In genomic region chr2:233929352-233929843, GRCh38 we compare ENCODE assay signal across 14 cellular contexts. TPM values are rescaled to one million over a fixed set of nuclear protein-coding genes. Genes with fewer than 3 reads are reported as not detected.
DNase-seq lines count a peak whose midpoint lies in the region; ATAC-seq and TF ChIP-seq lines count a peak whose summit lies in the region.
"Had no signal": no experiment of that assay in that cellular context is flagged by ENCODE, and none has a peak within 500 bp of the region (broad histone marks: within the 10 kb centered on the region; RNA-seq: fewer than 3 reads in every experiment).

No MANE protein-coding gene starts in this region.

- H3K36me3 ChIP-seq in Panc1 (ENCODE audit: control insufficient read depth, insufficient read depth, low read length): no peaks in the 10 kb centered on the region
- H3K36me3 ChIP-seq in effector memory CD4-positive, alpha-beta T cell (ENCODE audit: control insufficient read depth, insufficient read depth, low read length): no peaks in the 10 kb centered on the region

- POLR2A ChIA-PET in Panc1 (lab: Charles Lee): interaction anchor here (0.6 kb wide), 1 partner anchor 534 kb away, joined by 7 read pairs; no protein-coding TSS in a partner anchor

- no peaks in the 10 kb centered on the region; the same call in 1 of the 2 replicates for H3K4me1 ChIP-seq in Panc1 (ENCODE audit: control insufficient read depth, insufficient read depth, low read length)
- H3K4me1 ChIP-seq in effector memory CD4-positive, alpha-beta T cell (ENCODE audit: control insufficient read depth, insufficient read depth, low read length, poor library complexity, severe bottlenecking): no peaks in the 10 kb centered on the region

- intact Hi-C loops in Panc1 (cut with micrococcal nuclease; ENCODE audit: unreplicated experiment): no loop called here

- peak; percentile 66 for ATAC-seq in Panc1
- ATAC-seq in HG03108 (IDR thresholded peaks at IDR 0.05; ENCODE audit: unreplicated experiment): no peak
- ATAC-seq in HG02973 (IDR thresholded peaks at IDR 0.05; ENCODE audit: unreplicated experiment): no peak
- ATAC-seq: CD8-positive, alpha-beta T cell had no signal

- H3K27ac ChIP-seq in Panc1 (ENCODE audit: low read length): peak overlapping the region; percentile 58; the same call in 1 of the 2 replicates
- no peak overlapping the region for H3K27ac ChIP-seq in effector memory CD4-positive, alpha-beta T cell (ENCODE audit: insufficient read depth, low read length, poor library complexity, severe bottlenecking)

- CTCF ChIA-PET in Panc1 (lab: Charles Lee): no interaction called here

- H3K4me3 ChIP-seq in Panc1 (ENCODE audit: low read depth in 2 of 2, low read length in 2 of 2): no peak overlapping the region
- H3K4me3 ChIP-seq in effector memory CD4-positive, alpha-beta T cell (ENCODE audit: insufficient read depth, low read depth, low read length, poor library complexity, severe bottlenecking): no peak overlapping the region

- no peak for TF ChIP-seq CTCF in Panc1 (IDR thresholded peaks at IDR 0.05)

- DNase-seq in ACHN (peak; percentile 10), ELR (ENCODE audit: low read depth) (peak; percentile 23), Panc1 (ENCODE audit: low read depth, low spot score) (no peak), iPS-NIHi7 (ENCODE audit: extremely low spot score) (peak; percentile 49), AML-193 (lab: John Stamatoyannopoulos, UW) (no peak)
- no peak for DNase-seq in effector memory CD4-positive, alpha-beta T cell
- DNase-seq: activated CD4-positive, alpha-beta T cell treated with anti-CD3 and anti-CD28 coated beads for 1 hour; hippocampal formation; NCI-H2227 treated with DMSO at 0.1 percent for 48 hours; stimulated activated CD4-positive, alpha-beta T cell treated with anti-CD3 and anti-CD28 coated beads, Interleukin-4, amount 100 ng/mL, for 4 hours had no signal

- in situ Hi-C loops in ACHN (cut with HindIII; ENCODE audit: low pct_ligation_motif_present, low pct_unique_long_range_greater_than_20kb, low sequenced_read_pairs) (no loop called here), Panc1 (cut with HindIII; ENCODE audit: low pct_unique_long_range_greater_than_20kb, low sequenced_read_pairs) (no loop called here)

- no peaks in the 10 kb centered on the region for H3K9me3 ChIP-seq in Panc1 (ENCODE audit: control insufficient read depth, insufficient read depth, low read depth, low read length)
- no peaks in the 10 kb centered on the region for H3K9me3 ChIP-seq in effector memory CD4-positive, alpha-beta T cell (ENCODE audit: control insufficient read depth, low read length)

- no TSS peak for BruUV-seq in Panc1 (replicated peaks; lab: Mats Ljungman, UMichigan)

- no peaks in the 10 kb centered on the region for H3K27me3 ChIP-seq in Panc1 (ENCODE audit: control insufficient read depth, insufficient read depth, low read length)
- H3K27me3 ChIP-seq in effector memory CD4-positive, alpha-beta T cell (replicated peaks; ENCODE audit: control insufficient read depth, insufficient read depth, low read length, poor library complexity, severe bottlenecking): peaks cover 4% of the 10 kb centered on the region

RNA-seq across cellular contexts. Expression of gene TRPM8, which starts 12.2 kb away (rescaled TPM):
- total RNA-seq in Panc1 (2021; ENCODE audit: unreplicated experiment): 3.9 TPM
- polyA plus RNA-seq in Panc1 (2012; ENCODE audit: insufficient read length): 2.9 TPM
- total RNA-seq: CD8-positive, alpha-beta T cell; mesothelial cell of epicardium had no signal

Comparison
In these comparisons a context has a peak if more than half of its experiments do, and no peak if none do; other contexts are left out.
1. DNase-seq: peak in ACHN (single experiment), ELR (single experiment) and iPS-NIHi7 (single experiment); none in Panc1 (single experiment), AML-193 (0 of 2) and effector memory CD4-positive, alpha-beta T cell (0 of 3).